In genomic region chr3:127597020-127597771, GRCh38 we compare ENCODE assay signal across 1 cellular context.
TF ChIP-seq lines count a peak whose summit lies in the region.

No MANE protein-coding gene starts in this region.

TF ChIP-seq in GM12878, 131 proteins besides CTCF, POLR2A, EP300 and RAD21 (continued from another document):
- TF ChIP-seq SKIL (IDR thresholded peaks at IDR 0.05; ENCODE audit: low read depth, poor library complexity, severe bottlenecking) (no peak), BACH1 (IDR thresholded peaks at IDR 0.05; ENCODE audit: borderline replicate concordance) (0 out of 2 replicates have a peak, but pooled peaks have one; percentile 12), ZNF687 (IDR thresholded peaks at IDR 0.05) (peak; percentile 34), NRF1 (conservative IDR thresholded peaks at IDR 0.05; ENCODE audit: low read depth, low read length) (no peak), NR2C1 (IDR thresholded peaks at IDR 0.05) (peak; percentile 41; the same call in 1 of the 2 replicates), CREB1 (IDR thresholded peaks at IDR 0.05; ENCODE audit: low read depth) (0 out of 2 replicates have a peak, but pooled peaks have one; percentile 4), ZBED1 (IDR thresholded peaks at IDR 0.05; ENCODE audit: borderline replicate concordance) (0 out of 2 replicates have a peak, but pooled peaks have one; percentile 64), CHD4 (IDR thresholded peaks at IDR 0.05) (no peak), YY1 (IDR thresholded peaks at IDR 0.05; ENCODE audit: low read depth, low read length) (peak; percentile 39; the same call in 1 of the 2 replicates), NBN (IDR thresholded peaks at IDR 0.05) (no peak), PML (IDR thresholded peaks at IDR 0.05; ENCODE audit: low read length) (peak; percentile 30; the same call in 1 of the 2 replicates)
